8 cellular contexts compared by ENCODE assay signal in genomic region chr5:150511641-150512367, GRCh38. TPM values are rescaled to one million over a fixed set of nuclear protein-coding genes. Genes with fewer than 3 reads are reported as not detected.
DNase-seq lines count a peak whose midpoint lies in the region; ATAC-seq and TF ChIP-seq lines count a peak whose summit lies in the region.

No MANE protein-coding gene starts in this region.

- intact Hi-C loops in colonic mucosa (cut with DNase I) = no loop called here
- intact Hi-C loops in left lung (cut with DNase I) = no loop called here
- intact Hi-C loops in tibial artery (cut with DNase I; ENCODE audit: low total_unique reads) = no loop called here
- intact Hi-C loops in activated CD4-positive, alpha-beta memory T cell treated with anti-CD3 and anti-CD28 coated beads for 36 hours (cut with micrococcal nuclease) = no loop called here

- no peaks in the 10 kb centered on the region for H3K9me3 Mint-ChIP-seq in activated CD4-positive, alpha-beta memory T cell treated with anti-CD3 and anti-CD28 coated beads for 36 hours

- CTCF ChIA-PET in activated CD4-positive, alpha-beta memory T cell treated with anti-CD3 and anti-CD28 coated beads for 36 hours (lab: Charles Lee) = interaction anchor here (1.4 kb wide), 1 partner anchor 52 kb away, joined by 5 read pairs; no protein-coding TSS in a partner anchor

- peak overlapping the region; percentile 71 to 90 for H3K9ac ChIP-seq in colonic mucosa (ENCODE audit: low read depth in 2 of 2, low read length in 2 of 2)

- peak; percentile 31 for ATAC-seq in left lung

- no peaks in the 10 kb centered on the region for H3K36me3 ChIP-seq in colonic mucosa
- H3K36me3 ChIP-seq in left lung = no peaks in the 10 kb centered on the region
- H3K36me3 ChIP-seq in tibial artery = no peaks in the 10 kb centered on the region

- peak overlapping the region; percentile 84 for H3K27ac ChIP-seq in colonic mucosa
- H3K27ac ChIP-seq in left lung = peak overlapping the region; percentile 72 to 77
- H3K27ac ChIP-seq in tibial artery = peak overlapping the region; percentile 83 to 96

- TF ChIP-seq CTCF in colonic mucosa (IDR thresholded peaks at IDR 0.05) = no peak
- no peak for TF ChIP-seq CTCF in left lung (IDR thresholded peaks at IDR 0.05)
- no peak for TF ChIP-seq CTCF in tibial artery (IDR thresholded peaks at IDR 0.05)

- H3K4me3 Mint-ChIP-seq in activated CD4-positive, alpha-beta memory T cell treated with anti-CD3 and anti-CD28 coated beads for 36 hours = no peak overlapping the region

- H3K9me3 ChIP-seq in colonic mucosa (no peaks in the 10 kb centered on the region), left lung (no peaks in the 10 kb centered on the region), tibial artery (no peaks in the 10 kb centered on the region)

- no peaks in the 10 kb centered on the region for H3K27me3 ChIP-seq in colonic mucosa
- H3K27me3 ChIP-seq in left lung = no peaks in the 10 kb centered on the region
- no peaks in the 10 kb centered on the region for H3K27me3 ChIP-seq in tibial artery

- H3K27me3 Mint-ChIP-seq in activated CD4-positive, alpha-beta memory T cell treated with anti-CD3 and anti-CD28 coated beads for 36 hours = no peaks in the 10 kb centered on the region

- DNase-seq in LHCN-M2 (ENCODE audit: low read depth) (peak; percentile 78), colonic mucosa (peak; percentile 95), left lung (no peak), tibial artery (no peak), Kasumi-1 (lab: John Stamatoyannopoulos, UW) (no peak), NCI-H526 (lab: John Stamatoyannopoulos, UW) (no peak)
- no peak for DNase-seq in activated CD4-positive, alpha-beta T cell treated with anti-CD3 and anti-CD28 coated beads, Interleukin-2, amount 50 U/mL, for 4 hours
- DNase-seq in activated CD4-positive, alpha-beta memory T cell treated with anti-CD3 and anti-CD28 coated beads for 36 hours = no peak

- H3K4me1 ChIP-seq in colonic mucosa (peaks cover 54% of the 10 kb centered on the region), left lung (peaks cover 50 to 98% of the 10 kb centered on the region in 2 donors), tibial artery (peaks cover 14 to 100% (median 87%) of the 10 kb centered on the region in 4 donors)

- POLR2A ChIA-PET in activated CD4-positive, alpha-beta memory T cell treated with anti-CD3 and anti-CD28 coated beads for 36 hours (lab: Charles Lee) = no interaction called here

- no peaks in the 10 kb centered on the region for H3K4me1 Mint-ChIP-seq in activated CD4-positive, alpha-beta memory T cell treated with anti-CD3 and anti-CD28 coated beads for 36 hours (ENCODE audit: low read depth)

- H3K27ac Mint-ChIP-seq in activated CD4-positive, alpha-beta memory T cell treated with anti-CD3 and anti-CD28 coated beads for 36 hours = no peak overlapping the region

- H3K36me3 Mint-ChIP-seq in activated CD4-positive, alpha-beta memory T cell treated with anti-CD3 and anti-CD28 coated beads for 36 hours = no peaks in the 10 kb centered on the region

- H3K4me3 ChIP-seq in colonic mucosa (no peak overlapping the region), left lung (no peak overlapping the region), tibial artery (no peak overlapping the region)

RNA-seq across cellular contexts. Expression of gene NDST1, which starts 3.9 kb away (rescaled TPM):
- total RNA-seq in LHCN-M2 (2014; rRNA removed) (78.6 and 83.6 TPM in 2 replicates), colonic mucosa (10 to 100 TPM; 37.4 to 51.3 TPM), left lung (100 to 1,000 TPM in 1 of 2 donors, 10 to 100 TPM in 1; 89.3 to 100 TPM)
- polyA plus RNA-seq in LHCN-M2 (2012) = 139 TPM
- 1 to 10 TPM; 2.5 to 2.6 TPM for total RNA-seq in activated CD4-positive, alpha-beta memory T cell treated with anti-CD3 and anti-CD28 coated beads for 36 hours

Comparison
In these comparisons a context has a peak if more than half of its experiments do, and no peak if none do; other contexts are left out.
1. DNase-seq: peak in LHCN-M2 (single experiment) and colonic mucosa (single experiment); none in left lung (0 of 2), tibial artery (0 of 2), Kasumi-1 (0 of 2), activated CD4-positive, alpha-beta T cell treated with anti-CD3 and anti-CD28 coated beads, Interleukin-2, amount 50 U/mL, for 4 hours (0 of 2), NCI-H526 (0 of 2) and activated CD4-positive, alpha-beta memory T cell treated with anti-CD3 and anti-CD28 coated beads for 36 hours (single experiment).
2. RNA of gene NDST1, which starts 3.9 kb away (total RNA-seq): 89.3 to 100 TPM in left lung, 78.6 to 83.6 TPM in LHCN-M2 and 37.4 to 51.3 TPM in colonic mucosa; 2.5 to 2.6 TPM in activated CD4-positive, alpha-beta memory T cell treated with anti-CD3 and anti-CD28 coated beads for 36 hours; every median in the first group is over 10 times any median in the second.
3. Peak in every context shown above with its lines, with median percentiles within 50 percentile points of each other: H3K27ac ChIP-seq.